ENCODE assay signal across 30 cellular contexts in genomic region chr12:132397152-132397933, GRCh38.
DNase-seq lines count a peak whose midpoint lies in the region; ATAC-seq and TF ChIP-seq lines count a peak whose summit lies in the region.
"Had no signal": no experiment of that assay in that cellular context is flagged by ENCODE, and none has a peak within 500 bp of the region (broad histone marks: within the 10 kb centered on the region; RNA-seq: fewer than 3 reads in every experiment).

No MANE protein-coding gene starts in this region.

- no peak overlapping the region for H3K9ac ChIP-seq in neural progenitor cell

- H3K27ac Mint-ChIP-seq in neural progenitor cell, result no peak overlapping the region
- H3K27ac Mint-ChIP-seq: CD8-positive, alpha-beta T cell; T-helper 17 cell had no signal

- H4K20me1 ChIP-seq in neural progenitor cell (ENCODE audit: low read depth), result no peaks in the 10 kb centered on the region

- no peak overlapping the region for H3K27ac ChIP-seq in neural progenitor cell
- H3K27ac ChIP-seq: SK-N-MC, tibial nerve had no signal

- peak overlapping the region; percentile 30 for H3K4me3 Mint-ChIP-seq in neural progenitor cell
- H3K4me3 Mint-ChIP-seq: activated T-cell treated with anti-CD3 and anti-CD28 coated beads, Interleukin-2, amount 50 U/mL, for 4 hours; CD8-positive, alpha-beta T cell; nephron; T-helper 17 cell had no signal

- no peaks in the 10 kb centered on the region for H3K79me2 ChIP-seq in neural progenitor cell (ENCODE audit: low read depth)

- no peak overlapping the region for H3K4me2 ChIP-seq in neural progenitor cell

- H3K4me3 ChIP-seq in neural progenitor cell, result no peak overlapping the region
- H3K4me3 ChIP-seq: mucosa of descending colon, SK-N-MC, tibial nerve had no signal

- H3K27me3 Mint-ChIP-seq in neural progenitor cell (ENCODE audit: insufficient read depth, low read depth), result peaks cover 28% of the 10 kb centered on the region

- H3K36me3 Mint-ChIP-seq in neural progenitor cell, result peaks cover 2% of the 10 kb centered on the region
- H3K36me3 Mint-ChIP-seq: CD8-positive, alpha-beta T cell had no signal

- H2AFZ ChIP-seq in neural progenitor cell (replicated peaks), result no peak overlapping the region

- no peak for ATAC-seq in GM18502 (IDR thresholded peaks at IDR 0.05; ENCODE audit: poor library complexity, unreplicated experiment)
- ATAC-seq: activated T-cell treated with anti-CD3 and anti-CD28 coated beads, Interleukin-2, amount 50 U/mL, for 4 hours; CD8-positive, alpha-beta T cell; esophagus mucosa; mucosa of descending colon; sciatic nerve; T-helper 17 cell had no signal

- peaks cover 3% of the 10 kb centered on the region for H3K9me3 Mint-ChIP-seq in neural progenitor cell
- H3K9me3 Mint-ChIP-seq: activated T-cell treated with anti-CD3 and anti-CD28 coated beads, Interleukin-2, amount 50 U/mL, for 4 hours; CD8-positive, alpha-beta T cell had no signal

- H3K4me1 Mint-ChIP-seq in neural progenitor cell, result peaks cover 3% of the 10 kb centered on the region
- H3K4me1 Mint-ChIP-seq: T-helper 17 cell had no signal

- H3F3A ChIP-seq in neural progenitor cell (ENCODE audit: low read depth), result peaks cover 15% of the 10 kb centered on the region

- H3K27me3 ChIP-seq in neural progenitor cell, result peaks cover 91% of the 10 kb centered on the region

- DNase-seq in NCI-H2029 (lab: John Stamatoyannopoulos, UW) (peak; percentile 61), NCI-H2029 treated with DMSO at 0.1 percent for 48 hours (lab: John Stamatoyannopoulos, UW) (no peak), DMS153 (lab: John Stamatoyannopoulos, UW) (peak; percentile 92), NCI-H69 (lab: John Stamatoyannopoulos, UW) (peak; percentile 49), neural progenitor cell (ENCODE audit: low spot score) (no peak), ureter (ENCODE audit: low spot score) (no peak), T-helper 1 cell (no peak)
- DNase-seq: activated CD4-positive, alpha-beta T cell treated with anti-CD3 and anti-CD28 coated beads for 48 hours; activated naive CD4-positive, alpha-beta T cell treated with Interleukin-2 at 50 U/mL for 16 hours; activated T-cell treated with anti-CD3 and anti-CD28 coated beads, Interleukin-2, amount 50 U/mL, for 4 hours; AML-193; amniotic stem cell; CD8-positive, alpha-beta T cell; cortex of kidney; DMS79 treated with DMSO at 0.1 percent for 48 hours; foreskin melanocyte; hippocampal formation; Kasumi-1; mucosa of descending colon; MV-4-11; NCI-H2081 treated with DMSO at 0.1 percent for 48 hours; NCI-H526; stimulated activated CD4-positive, alpha-beta T cell treated with anti-CD3 and anti-CD28 coated beads, Interleukin-15, amount 100 ng/mL, for 24 hours; T-helper 17 cell had no signal

- H3K4me1 ChIP-seq in neural progenitor cell, result peaks cover 10% of the 10 kb centered on the region
- H3K4me1 ChIP-seq: tibial nerve had no signal

- no peak for TF ChIP-seq CTCF in neural progenitor cell (IDR thresholded peaks at IDR 0.05)

- no peaks in the 10 kb centered on the region for H3K36me3 ChIP-seq in neural progenitor cell
- H3K36me3 ChIP-seq: tibial nerve had no signal

- no peaks in the 10 kb centered on the region for H3K9me3 ChIP-seq in neural progenitor cell (ENCODE audit: low read depth)
- H3K9me3 ChIP-seq: mucosa of descending colon, tibial nerve had no signal

Comparison
In these comparisons a context has a peak if more than half of its experiments do, and no peak if none do; other contexts are left out.
1. DNase-seq: peak in NCI-H2029 (single experiment), DMS153 (single experiment) and NCI-H69 (single experiment); none in NCI-H2029 treated with DMSO at 0.1 percent for 48 hours (single experiment), neural progenitor cell (single experiment), ureter (single experiment) and T-helper 1 cell (0 of 5).